In the genomic region with DNA sequence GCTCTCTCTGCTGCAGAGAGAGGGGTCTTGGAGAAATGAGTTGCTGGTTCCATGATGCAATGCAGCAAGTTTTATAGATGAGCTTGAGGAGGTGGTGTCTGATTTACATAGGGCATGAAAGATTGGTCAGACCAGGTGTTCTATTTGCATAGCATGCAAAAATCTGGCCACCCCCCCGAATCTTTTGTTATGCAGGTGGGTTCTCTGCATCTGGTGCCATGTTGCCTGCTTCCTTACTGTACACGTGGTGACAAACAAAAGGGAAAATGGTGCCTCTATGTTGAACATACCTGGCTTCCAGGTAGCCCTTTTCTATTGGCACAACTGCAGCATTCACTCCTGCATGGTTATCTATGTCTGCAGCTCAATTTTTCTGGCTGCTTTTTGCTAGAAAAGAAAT, we compare ENCODE assay signal across 1 cellular context.
TF ChIP-seq lines count a peak whose summit lies in the region.

No MANE protein-coding gene starts in this region.

TF ChIP-seq in H1, 55 proteins besides CTCF, POLR2A, EP300 and RAD21:
- no peak for TF ChIP-seq HDAC2 (IDR thresholded peaks at IDR 0.05; ENCODE audit: borderline replicate concordance in 1 of 2, low read depth in 2 of 2, low read length in 2 of 2)
- TF ChIP-seq ZNF274 (IDR thresholded peaks at IDR 0.05; ENCODE audit: borderline replicate concordance, extremely low read depth, low read length): no peak
- no peak for TF ChIP-seq RFX5 (IDR thresholded peaks at IDR 0.05; ENCODE audit: borderline replicate concordance, low read depth, low read length)
- no peak for TF ChIP-seq ASH2L (IDR thresholded peaks at IDR 0.05; ENCODE audit: low read length)
- no peak for TF ChIP-seq SIRT6 (IDR thresholded peaks at IDR 0.05; ENCODE audit: low read length)
- no peak for TF ChIP-seq TAF1 (IDR thresholded peaks at IDR 0.05; ENCODE audit: low read depth, low read length)
- no peak for TF ChIP-seq POLR2AphosphoS5 (IDR thresholded peaks at IDR 0.05; ENCODE audit: low read depth, low read length)
- TF ChIP-seq KDM1A (IDR thresholded peaks at IDR 0.05; ENCODE audit: borderline replicate concordance, low read length): no peak
- TF ChIP-seq POU5F1 (IDR thresholded peaks at IDR 0.05; ENCODE audit: low read depth, low read length): 0 out of 2 replicates have a peak, but pooled peaks have one; percentile 9
- TF ChIP-seq, protein P1, sequence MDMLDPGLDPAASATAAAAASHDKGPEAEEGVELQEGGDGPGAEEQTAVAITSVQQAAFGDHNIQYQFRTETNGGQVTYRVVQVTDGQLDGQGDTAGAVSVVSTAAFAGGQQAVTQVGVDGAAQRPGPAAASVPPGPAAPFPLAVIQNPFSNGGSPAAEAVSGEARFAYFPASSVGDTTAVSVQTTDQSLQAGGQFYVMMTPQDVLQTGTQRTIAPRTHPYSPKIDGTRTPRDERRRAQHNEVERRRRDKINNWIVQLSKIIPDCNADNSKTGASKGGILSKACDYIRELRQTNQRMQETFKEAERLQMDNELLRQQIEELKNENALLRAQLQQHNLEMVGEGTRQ (IDR thresholded peaks at IDR 0.05; ENCODE audit: low read length): no peak
- peak; percentile 55; the same call in 1 of the 2 replicates for TF ChIP-seq MAX (IDR thresholded peaks at IDR 0.05)
